ENCODE assay signal across 8 cellular contexts in genomic region chr19:57389730-57390598, GRCh38. TPM values are rescaled to one million over a fixed set of nuclear protein-coding genes. Genes with fewer than 3 reads are reported as not detected.
DNase-seq lines count a peak whose midpoint lies in the region; ATAC-seq and TF ChIP-seq lines count a peak whose summit lies in the region.

Gene ZNF548, plus strand, starts transcription at chr19:57389854. Its CDS starts 246 bp downstream, at chr19:57390100.

- peak; percentile 99 for ATAC-seq in GM18907 (IDR thresholded peaks at IDR 0.05; ENCODE audit: unreplicated experiment)
- peak; percentile 99 for ATAC-seq in HG03159 (IDR thresholded peaks at IDR 0.05; ENCODE audit: unreplicated experiment)
- ATAC-seq in WTC11: peak; percentile 99

- peaks cover 13% of the 10 kb centered on the region for H3K4me1 Mint-ChIP-seq in WTC11

- TF ChIP-seq CTCF in WTC11 (IDR thresholded peaks at IDR 0.05) (no peak), cardiac fibroblast (IDR thresholded peaks at IDR 0.05; ENCODE audit: low read depth, low read length) (peak; percentile 3)

- H3K27ac Mint-ChIP-seq in WTC11: peak within 1 kb of the TSS; percentile 97

- no peaks in the 10 kb centered on the region for H3K36me3 Mint-ChIP-seq in WTC11

- peak within 1 kb of the TSS; percentile 95 for H3K4me3 Mint-ChIP-seq in WTC11

- CTCF ChIA-PET in WTC11 (lab: Charles Lee): interaction anchor here (0.6 to 1.9 kb wide), 8 partner anchors 14 to 285 kb away, joined by 3 to 9 read pairs (median 4); partner anchors contain the start of genes TRAPPC2B, ZNF547 and ZNF549

- H3K4me3 ChIP-seq in cardiac fibroblast (replicated peaks in 1 of 2; ENCODE audit: low read depth in 2 of 2, low read length in 2 of 2): peak within 1 kb of the TSS; percentile 77 to 95

- peak; percentile 94 for DNase-seq in AG08396 (ENCODE audit: low spot score)
- peak; percentile 99 for DNase-seq in NCI-H226
- DNase-seq in WTC11 (ENCODE audit: low spot score): peak; percentile 99
- DNase-seq in cardiac fibroblast (ENCODE audit: low read depth in 2 of 2): peak; percentile 99
- DNase-seq in iPS-NIHi7 (ENCODE audit: extremely low spot score): peak; percentile 98
- peak; percentile 97 for DNase-seq in smooth muscle cell of the brain vasculature (ENCODE audit: low read depth, low spot score)

- POLR2A ChIA-PET in WTC11 (lab: Charles Lee): interaction anchor here (0.6 to 1.4 kb wide), 5 partner anchors 26 to 224 kb away, joined by 3 to 6 read pairs (median 4); partner anchors contain the start of genes TRAPPC2B, ZNF134, ZNF264 and ZNF304

- H3K9me3 Mint-ChIP-seq in WTC11: no peaks in the 10 kb centered on the region

- H3K27me3 Mint-ChIP-seq in WTC11 (ENCODE audit: low read depth): peaks cover 19% of the 10 kb centered on the region

TF ChIP-seq in WTC11, 78 proteins besides CTCF, POLR2A, EP300 and RAD21 (continues in another document):
- TF ChIP-seq E2F5 (CRISPR knock-in tag; IDR thresholded peaks at IDR 0.05) (peak; percentile 72), OVOL2 (CRISPR knock-in tag; IDR thresholded peaks at IDR 0.05; ENCODE audit: borderline replicate concordance) (no peak), SMAD3 (CRISPR knock-in tag; IDR thresholded peaks at IDR 0.05; ENCODE audit: borderline replicate concordance) (no peak), ZBTB21 (CRISPR knock-in tag; IDR thresholded peaks at IDR 0.05; ENCODE audit: borderline replicate concordance) (peak; percentile 99), FOXK1 (CRISPR knock-in tag; IDR thresholded peaks at IDR 0.05) (peak; percentile 94), TEAD1 (CRISPR knock-in tag; IDR thresholded peaks at IDR 0.05) (peak; percentile 27; the same call in 1 of the 2 replicates), ZNF396 (CRISPR knock-in tag; IDR thresholded peaks at IDR 0.05; ENCODE audit: borderline replicate concordance) (no peak), ERG (CRISPR knock-in tag; IDR thresholded peaks at IDR 0.05) (no peak), GRHL2 (CRISPR knock-in tag; IDR thresholded peaks at IDR 0.05; ENCODE audit: insufficient replicate concordance, severe bottlenecking) (no peak), MAX (CRISPR knock-in tag; IDR thresholded peaks at IDR 0.05) (peak; percentile 47; the same call in 1 of the 2 replicates), ETV6 (CRISPR knock-in tag; IDR thresholded peaks at IDR 0.05) (0 out of 2 replicates have a peak, but pooled peaks have one; percentile 26)
- TF ChIP-seq, protein P1, sequence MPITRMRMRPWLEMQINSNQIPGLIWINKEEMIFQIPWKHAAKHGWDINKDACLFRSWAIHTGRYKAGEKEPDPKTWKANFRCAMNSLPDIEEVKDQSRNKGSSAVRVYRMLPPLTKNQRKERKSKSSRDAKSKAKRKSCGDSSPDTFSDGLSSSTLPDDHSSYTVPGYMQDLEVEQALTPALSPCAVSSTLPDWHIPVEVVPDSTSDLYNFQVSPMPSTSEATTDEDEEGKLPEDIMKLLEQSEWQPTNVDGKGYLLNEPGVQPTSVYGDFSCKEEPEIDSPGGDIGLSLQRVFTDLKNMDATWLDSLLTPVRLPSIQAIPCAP (CRISPR knock-in tag; IDR thresholded peaks at IDR 0.05): no peak
- TF ChIP-seq, protein P2, sequence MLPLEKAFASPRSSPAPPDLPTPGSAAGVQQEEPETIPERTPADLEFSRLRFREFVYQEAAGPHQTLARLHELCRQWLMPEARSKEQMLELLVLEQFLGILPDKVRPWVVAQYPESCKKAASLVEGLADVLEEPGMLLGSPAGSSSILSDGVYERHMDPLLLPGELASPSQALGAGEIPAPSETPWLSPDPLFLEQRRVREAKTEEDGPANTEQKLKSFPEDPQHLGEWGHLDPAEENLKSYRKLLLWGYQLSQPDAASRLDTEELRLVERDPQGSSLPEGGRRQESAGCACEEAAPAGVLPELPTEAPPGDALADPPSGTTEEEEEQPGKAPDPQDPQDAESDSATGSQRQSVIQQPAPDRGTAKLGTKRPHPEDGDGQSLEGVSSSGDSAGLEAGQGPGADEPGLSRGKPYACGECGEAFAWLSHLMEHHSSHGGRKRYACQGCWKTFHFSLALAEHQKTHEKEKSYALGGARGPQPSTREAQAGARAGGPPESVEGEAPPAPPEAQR (CRISPR knock-in tag; IDR thresholded peaks at IDR 0.05): no peak
- TF ChIP-seq, protein P3, sequence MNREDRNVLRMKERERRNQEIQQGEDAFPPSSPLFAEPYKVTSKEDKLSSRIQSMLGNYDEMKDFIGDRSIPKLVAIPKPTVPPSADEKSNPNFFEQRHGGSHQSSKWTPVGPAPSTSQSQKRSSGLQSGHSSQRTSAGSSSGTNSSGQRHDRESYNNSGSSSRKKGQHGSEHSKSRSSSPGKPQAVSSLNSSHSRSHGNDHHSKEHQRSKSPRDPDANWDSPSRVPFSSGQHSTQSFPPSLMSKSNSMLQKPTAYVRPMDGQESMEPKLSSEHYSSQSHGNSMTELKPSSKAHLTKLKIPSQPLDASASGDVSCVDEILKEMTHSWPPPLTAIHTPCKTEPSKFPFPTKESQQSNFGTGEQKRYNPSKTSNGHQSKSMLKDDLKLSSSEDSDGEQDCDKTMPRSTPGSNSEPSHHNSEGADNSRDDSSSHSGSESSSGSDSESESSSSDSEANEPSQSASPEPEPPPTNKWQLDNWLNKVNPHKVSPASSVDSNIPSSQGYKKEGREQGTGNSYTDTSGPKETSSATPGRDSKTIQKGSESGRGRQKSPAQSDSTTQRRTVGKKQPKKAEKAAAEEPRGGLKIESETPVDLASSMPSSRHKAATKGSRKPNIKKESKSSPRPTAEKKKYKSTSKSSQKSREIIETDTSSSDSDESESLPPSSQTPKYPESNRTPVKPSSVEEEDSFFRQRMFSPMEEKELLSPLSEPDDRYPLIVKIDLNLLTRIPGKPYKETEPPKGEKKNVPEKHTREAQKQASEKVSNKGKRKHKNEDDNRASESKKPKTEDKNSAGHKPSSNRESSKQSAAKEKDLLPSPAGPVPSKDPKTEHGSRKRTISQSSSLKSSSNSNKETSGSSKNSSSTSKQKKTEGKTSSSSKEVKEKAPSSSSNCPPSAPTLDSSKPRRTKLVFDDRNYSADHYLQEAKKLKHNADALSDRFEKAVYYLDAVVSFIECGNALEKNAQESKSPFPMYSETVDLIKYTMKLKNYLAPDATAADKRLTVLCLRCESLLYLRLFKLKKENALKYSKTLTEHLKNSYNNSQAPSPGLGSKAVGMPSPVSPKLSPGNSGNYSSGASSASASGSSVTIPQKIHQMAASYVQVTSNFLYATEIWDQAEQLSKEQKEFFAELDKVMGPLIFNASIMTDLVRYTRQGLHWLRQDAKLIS (CRISPR knock-in tag; IDR thresholded peaks at IDR 0.05; ENCODE audit: borderline replicate concordance): no peak
- TF ChIP-seq, protein P4, sequence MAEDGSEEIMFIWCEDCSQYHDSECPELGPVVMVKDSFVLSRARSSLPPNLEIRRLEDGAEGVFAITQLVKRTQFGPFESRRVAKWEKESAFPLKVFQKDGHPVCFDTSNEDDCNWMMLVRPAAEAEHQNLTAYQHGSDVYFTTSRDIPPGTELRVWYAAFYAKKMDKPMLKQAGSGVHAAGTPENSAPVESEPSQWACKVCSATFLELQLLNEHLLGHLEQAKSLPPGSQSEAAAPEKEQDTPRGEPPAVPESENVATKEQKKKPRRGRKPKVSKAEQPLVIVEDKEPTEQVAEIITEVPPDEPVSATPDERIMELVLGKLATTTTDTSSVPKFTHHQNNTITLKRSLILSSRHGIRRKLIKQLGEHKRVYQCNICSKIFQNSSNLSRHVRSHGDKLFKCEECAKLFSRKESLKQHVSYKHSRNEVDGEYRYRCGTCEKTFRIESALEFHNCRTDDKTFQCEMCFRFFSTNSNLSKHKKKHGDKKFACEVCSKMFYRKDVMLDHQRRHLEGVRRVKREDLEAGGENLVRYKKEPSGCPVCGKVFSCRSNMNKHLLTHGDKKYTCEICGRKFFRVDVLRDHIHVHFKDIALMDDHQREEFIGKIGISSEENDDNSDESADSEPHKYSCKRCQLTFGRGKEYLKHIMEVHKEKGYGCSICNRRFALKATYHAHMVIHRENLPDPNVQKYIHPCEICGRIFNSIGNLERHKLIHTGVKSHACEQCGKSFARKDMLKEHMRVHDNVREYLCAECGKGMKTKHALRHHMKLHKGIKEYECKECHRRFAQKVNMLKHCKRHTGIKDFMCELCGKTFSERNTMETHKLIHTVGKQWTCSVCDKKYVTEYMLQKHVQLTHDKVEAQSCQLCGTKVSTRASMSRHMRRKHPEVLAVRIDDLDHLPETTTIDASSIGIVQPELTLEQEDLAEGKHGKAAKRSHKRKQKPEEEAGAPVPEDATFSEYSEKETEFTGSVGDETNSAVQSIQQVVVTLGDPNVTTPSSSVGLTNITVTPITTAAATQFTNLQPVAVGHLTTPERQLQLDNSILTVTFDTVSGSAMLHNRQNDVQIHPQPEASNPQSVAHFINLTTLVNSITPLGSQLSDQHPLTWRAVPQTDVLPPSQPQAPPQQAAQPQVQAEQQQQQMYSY (CRISPR knock-in tag; IDR thresholded peaks at IDR 0.05): no peak

RNA-seq across cellular contexts. Expression of gene ZNF548, which starts in this region (rescaled TPM):
- total RNA-seq in WTC11 (2021): 10.8 to 14.2 TPM (median 11.3 TPM) in 3 replicates

Comparison
In these comparisons a context has a peak if more than half of its experiments do, and no peak if none do; other contexts are left out.
1. Peak in every context shown above with its lines: DNase-seq, ATAC-seq and H3K4me3 ChIP-seq.